22 cellular contexts compared by ENCODE assay signal in genomic region chr2:67790622-67791021, GRCh38.
A peak's percentile ranks its signal among the peaks of the same experiment; 100 is the strongest.
DNase-seq lines count a peak whose midpoint lies in the region; ATAC-seq and TF ChIP-seq lines count a peak whose summit lies in the region.
"Had no signal": no experiment of that assay in that cellular context is flagged by ENCODE, and none has a peak within 500 bp of the region (broad histone marks: within the 10 kb centered on the region; RNA-seq: fewer than 3 reads in every experiment).

No MANE protein-coding gene starts in this region.

- peaks cover 14 to 19% of the 10 kb centered on the region in 2 donors for H3K27me3 Mint-ChIP-seq in natural killer cell treated with Interleukin-12 subunit alpha and Interleukin-12 subunit beta and Interleukin-15 and Interleukin-18, amount 100 ng/mL, for 72 hours

- H3K27ac Mint-ChIP-seq in natural killer cell treated with Interleukin-12 subunit alpha and Interleukin-12 subunit beta and Interleukin-15 and Interleukin-18, amount 100 ng/mL, for 72 hours, result no peak overlapping the region
- H3K27ac Mint-ChIP-seq: stimulated activated naive B cell treated with anti-CD40 and anti-IgM and Interleukin-4, amounts not matched to agents 10 μg/mL and 1 μg/mL and 100 μg/mL, for 72 hours had no signal

- peak; percentile 27 for DNase-seq in DMS53 (lab: John Stamatoyannopoulos, UW)
- DNase-seq in DMS53 treated with DMSO at 0.1 percent for 48 hours (lab: John Stamatoyannopoulos, UW; ENCODE audit: unreplicated experiment), result no peak
- DNase-seq in amniotic stem cell (lab: John Stamatoyannopoulos, UW), result peak; percentile 8
- DNase-seq in fibroblast of the aortic adventitia (ENCODE audit: low read depth), result peak; percentile 42
- peak; percentile 62 for DNase-seq in stromal cell of bone marrow (ENCODE audit: low read depth)
- no peak for DNase-seq in Right ventricle myocardium superior
- no peak for DNase-seq in natural killer cell treated with Interleukin-12 subunit alpha and Interleukin-12 subunit beta and Interleukin-15 and Interleukin-18, amount 100 ng/mL, for 72 hours (ENCODE audit: low spot score)
- no peak for DNase-seq in retina
- DNase-seq: activated CD8-positive, alpha-beta memory T cell treated with anti-CD3 and anti-CD28 coated beads, Interleukin-2, amount 50 U/mL, for 48 hours; activated naive CD4-positive, alpha-beta T cell treated with anti-CD3 and anti-CD28 coated beads, Interleukin-2, amount 50 U/mL, for 16 hours; cerebellar nuclear complex; GDM1; heart left ventricle; islet precursor cell; mucosa of descending colon; NCI-H2227 treated with DMSO at 0.1 percent for 48 hours; pancreas; stimulated activated naive B cell treated with anti-CD40 and anti-IgM and Interleukin-4, amounts not matched to agents 10 μg/mL and 1 μg/mL and 100 μg/mL, for 72 hours; T-helper 9 cell; trophoblast cell had no signal

- no peaks in the 10 kb centered on the region for H3K36me3 Mint-ChIP-seq in natural killer cell treated with Interleukin-12 subunit alpha and Interleukin-12 subunit beta and Interleukin-15 and Interleukin-18, amount 100 ng/mL, for 72 hours
- H3K36me3 Mint-ChIP-seq: stimulated activated naive B cell treated with anti-CD40 and anti-IgM and Interleukin-4, amounts not matched to agents 10 μg/mL and 1 μg/mL and 100 μg/mL, for 72 hours had no signal

- no peaks in the 10 kb centered on the region for H3K4me1 Mint-ChIP-seq in natural killer cell treated with Interleukin-12 subunit alpha and Interleukin-12 subunit beta and Interleukin-15 and Interleukin-18, amount 100 ng/mL, for 72 hours (ENCODE audit: low read depth in 2 of 2)
- H3K4me1 Mint-ChIP-seq: stimulated activated naive B cell treated with anti-CD40 and anti-IgM and Interleukin-4, amounts not matched to agents 10 μg/mL and 1 μg/mL and 100 μg/mL, for 72 hours had no signal

- ATAC-seq in Right ventricle myocardium superior (ENCODE audit: poor library complexity), result no peak
- no peak for ATAC-seq in natural killer cell treated with Interleukin-12 subunit alpha and Interleukin-12 subunit beta and Interleukin-15 and Interleukin-18, amount 100 ng/mL, for 72 hours
- ATAC-seq: heart left ventricle; K562; mucosa of descending colon; stimulated activated naive B cell treated with anti-CD40 and anti-IgM and Interleukin-4, amounts not matched to agents 10 μg/mL and 1 μg/mL and 100 μg/mL, for 72 hours had no signal

- no peaks in the 10 kb centered on the region for H3K9me3 Mint-ChIP-seq in natural killer cell treated with Interleukin-12 subunit alpha and Interleukin-12 subunit beta and Interleukin-15 and Interleukin-18, amount 100 ng/mL, for 72 hours
- H3K9me3 Mint-ChIP-seq: stimulated activated naive B cell treated with anti-CD40 and anti-IgM and Interleukin-4, amounts not matched to agents 10 μg/mL and 1 μg/mL and 100 μg/mL, for 72 hours had no signal

- intact Hi-C loops in Right ventricle myocardium superior (cut with DNase I), result no loop called here

- H3K4me3 ChIP-seq in fibroblast of the aortic adventitia (ENCODE audit: low read depth, low read length), result no peak overlapping the region
- H3K4me3 ChIP-seq: heart left ventricle, K562, mucosa of descending colon, pancreas, smooth muscle cell had no signal

- H3K4me3 Mint-ChIP-seq in natural killer cell treated with Interleukin-12 subunit alpha and Interleukin-12 subunit beta and Interleukin-15 and Interleukin-18, amount 100 ng/mL, for 72 hours, result no peak overlapping the region
- H3K4me3 Mint-ChIP-seq: stimulated activated naive B cell treated with anti-CD40 and anti-IgM and Interleukin-4, amounts not matched to agents 10 μg/mL and 1 μg/mL and 100 μg/mL, for 72 hours had no signal

- no peak for TF ChIP-seq CTCF in fibroblast of the aortic adventitia (IDR thresholded peaks at IDR 0.05; ENCODE audit: insufficient read depth, low read length)

Comparison
In these comparisons a context has a peak if more than half of its experiments do, and no peak if none do; other contexts are left out.
1. DNase-seq: peak in DMS53 (single experiment), amniotic stem cell (single experiment), fibroblast of the aortic adventitia (single experiment) and stromal cell of bone marrow (single experiment); none in DMS53 treated with DMSO at 0.1 percent for 48 hours (single experiment), Right ventricle myocardium superior (single experiment), natural killer cell treated with Interleukin-12 subunit alpha and Interleukin-12 subunit beta and Interleukin-15 and Interleukin-18, amount 100 ng/mL, for 72 hours (single experiment) and retina (single experiment).